In genomic region chr19:45677351-45678230, GRCh38 we compare ENCODE assay signal across 1 cellular context.
TF ChIP-seq lines count a peak whose summit lies in the region.

No MANE protein-coding gene starts in this region.

TF ChIP-seq in GM23338, 12 proteins besides CTCF, POLR2A, EP300 and RAD21 (continued from another document):
- TF ChIP-seq ZNF462 (CRISPR knock-in tag; IDR thresholded peaks at IDR 0.05) (no peak), EZH2phosphoT487 (IDR thresholded peaks at IDR 0.05; ENCODE audit: unreplicated experiment) (no peak), POLR2AphosphoS5 (IDR thresholded peaks at IDR 0.05; ENCODE audit: low read depth) (peak; percentile 47; the same call in 1 of the 2 replicates), ZNF331 (CRISPR knock-in tag; IDR thresholded peaks at IDR 0.05; ENCODE audit: low read depth) (no peak)
TF ChIP-seq in GM23338: peak in this region for 1.
